ENCODE assay signal across 27 cellular contexts in genomic region chr1:24666794-24667193, GRCh38.
"Had no signal": no experiment of that assay in that cellular context is flagged by ENCODE, and none has a peak within 500 bp of the region (broad histone marks: within the 10 kb centered on the region; RNA-seq: fewer than 3 reads in every experiment).

No MANE protein-coding gene starts in this region.

- H3K36me3 ChIP-seq: uterus had no signal

- H3K4me3 Mint-ChIP-seq: naive thymus-derived CD8-positive, alpha-beta T cell; nephron; neural crest cell; stimulated activated effector memory CD8-positive, alpha-beta T cell treated with anti-CD3 and anti-CD28 coated beads, Interleukin-12 subunit alpha, Interleukin-12 subunit beta, amount 100 ng/mL, for 72 hours; stimulated activated naive CD8-positive, alpha-beta T cell treated with anti-CD3 and anti-CD28 coated beads, Interleukin-15, amount 100 ng/mL, for 72 hours; type B pancreatic cell had no signal

- H3K4me3 ChIP-seq: heart right ventricle, hepatocyte, left lung, lower lobe of right lung, pancreas, right atrium auricular region, right lobe of liver, skin epidermis, tibial nerve, uterus had no signal

- H3K4me1 ChIP-seq: left lung, lower lobe of right lung, pancreas, right atrium auricular region, tibial nerve, uterus had no signal

- H3K27ac ChIP-seq: heart right ventricle, hepatocyte, left lung, lower lobe of right lung, pancreas, right atrium auricular region, right lobe of liver, skin epidermis, tibial nerve, uterus had no signal

- H3K4me1 Mint-ChIP-seq: neural crest cell had no signal

- ATAC-seq: heart right ventricle; left colon; left lung; lower lobe of right lung; naive thymus-derived CD8-positive, alpha-beta T cell; pancreas; right lobe of liver; stimulated activated effector memory CD8-positive, alpha-beta T cell treated with anti-CD3 and anti-CD28 coated beads, Interleukin-12 subunit alpha, Interleukin-12 subunit beta, amount 100 ng/mL, for 72 hours; stimulated activated naive CD8-positive, alpha-beta T cell treated with anti-CD3 and anti-CD28 coated beads, Interleukin-15, amount 100 ng/mL, for 72 hours had no signal

- H3K9me3 Mint-ChIP-seq: naive thymus-derived CD8-positive, alpha-beta T cell; nephron; neural crest cell; stimulated activated effector memory CD8-positive, alpha-beta T cell treated with anti-CD3 and anti-CD28 coated beads, Interleukin-12 subunit alpha, Interleukin-12 subunit beta, amount 100 ng/mL, for 72 hours; stimulated activated naive CD8-positive, alpha-beta T cell treated with anti-CD3 and anti-CD28 coated beads, Interleukin-15, amount 100 ng/mL, for 72 hours; type B pancreatic cell had no signal

- H3K9me3 ChIP-seq: heart right ventricle, left lung, lower lobe of right lung, pancreas, right atrium auricular region, right lobe of liver, tibial nerve, uterus had no signal

- DNase-seq: heart right ventricle; left colon; left lung; lower lobe of right lung; mammary epithelial cell; mesenchymal stem cell; naive thymus-derived CD8-positive, alpha-beta T cell; nucleus accumbens; pancreas; right lobe of liver; stimulated activated CD4-positive, alpha-beta T cell treated with anti-CD3 and anti-CD28 coated beads, Interleukin-12 subunit alpha, Interleukin-12 subunit beta, amount 100 ng/mL, for 4 hours; stimulated activated CD4-positive, alpha-beta T cell treated with anti-CD3 and anti-CD28 coated beads, Interleukin-15, amount 100 ng/mL, for 24 hours; stimulated activated CD4-positive, alpha-beta T cell treated with anti-CD3 and anti-CD28 coated beads, Interleukin-2, amount 100 ng/mL, for 24 hours; stimulated activated CD4-positive, alpha-beta T cell treated with anti-CD3 and anti-CD28 coated beads, Interleukin-4, amount 100 ng/mL, for 1 hour; stimulated activated naive CD4-positive, alpha-beta T cell treated with Interleukin-2 at 50 U/mL for 16 hours; stimulated activated naive CD8-positive, alpha-beta T cell treated with anti-CD3 and anti-CD28 coated beads, Interleukin-15, amount 100 ng/mL, for 72 hours; substantia nigra; uterus had no signal

- H3K27ac Mint-ChIP-seq: nephron; progenitor cell of endocrine pancreas; stimulated activated effector memory CD8-positive, alpha-beta T cell treated with anti-CD3 and anti-CD28 coated beads, Interleukin-12 subunit alpha, Interleukin-12 subunit beta, amount 100 ng/mL, for 72 hours; type B pancreatic cell had no signal

- H3K27me3 ChIP-seq: heart right ventricle, hepatocyte, left lung, pancreas, right atrium auricular region, right lobe of liver, tibial nerve, uterus had no signal

- H3K27me3 Mint-ChIP-seq: naive thymus-derived CD8-positive, alpha-beta T cell; progenitor cell of endocrine pancreas; stimulated activated naive CD8-positive, alpha-beta T cell treated with anti-CD3 and anti-CD28 coated beads, Interleukin-15, amount 100 ng/mL, for 72 hours; type B pancreatic cell had no signal
